In the genomic region with DNA sequence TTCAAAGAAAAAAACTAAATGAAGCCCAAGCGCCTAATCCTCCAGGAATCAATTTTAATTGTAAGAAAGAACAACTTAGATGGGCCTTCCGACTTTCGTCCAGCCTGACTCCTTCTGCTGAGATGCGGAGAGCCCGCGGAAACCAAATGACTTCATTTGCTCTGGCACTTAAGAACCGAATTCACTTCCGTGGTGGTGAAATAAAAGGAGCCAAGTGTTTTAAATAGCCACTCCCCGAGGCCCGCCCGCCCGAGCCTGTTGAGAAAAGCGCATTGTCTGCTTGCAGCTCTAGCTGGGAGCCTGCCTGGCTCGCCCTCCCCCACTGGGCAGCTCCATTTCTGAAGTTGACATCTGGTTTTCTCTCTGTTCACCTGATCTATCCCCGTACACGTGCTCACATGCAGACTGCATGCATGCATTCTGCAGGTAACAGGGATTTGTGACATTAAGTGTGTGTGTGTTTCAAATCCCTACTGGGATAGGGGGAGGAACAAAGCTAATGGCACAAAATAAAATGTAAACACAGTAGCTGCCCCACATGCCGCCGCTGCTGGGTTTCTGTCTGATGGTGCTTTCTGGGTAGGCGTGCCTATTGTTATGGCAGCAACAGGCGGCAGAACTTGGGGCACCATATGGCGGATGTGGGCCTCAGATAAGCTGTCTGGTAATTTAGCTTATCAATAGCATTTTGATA, we compare ENCODE assay signal across 8 cellular contexts. TPM values are rescaled to one million over a fixed set of nuclear protein-coding genes. Genes with fewer than 3 reads are reported as not detected.
DNase-seq lines count a peak whose midpoint lies in the region; ATAC-seq and FAIRE-seq lines count a peak whose summit lies in the region.

No MANE protein-coding gene starts in this region.

- peak overlapping the region; percentile 8 for H4K91ac ChIP-seq in mesenchymal stem cell (ENCODE audit: low read length)

- no peaks in the 10 kb centered on the region for H3K27me3 ChIP-seq in SJCRH30
- no peaks in the 10 kb centered on the region for H3K27me3 ChIP-seq in mesenchymal stem cell (ENCODE audit: control insufficient read depth in 1 of 2, insufficient read depth in 1 of 2, low read length in 2 of 2)

- no peak overlapping the region for H2AFZ ChIP-seq in mesenchymal stem cell (ENCODE audit: low read depth, low read length)

- 2% methylated on average over 18 of the region's 21 CpGs for WGBS in mesenchymal stem cell

- no peak overlapping the region for H2BK15ac ChIP-seq in mesenchymal stem cell (ENCODE audit: low read depth, poor library complexity, severe bottlenecking)

- peak in 12 of 14 donors; percentile 29 to 87 (median 76) for DNase-seq in C1 segment of cervical spinal cord (lab: John Stamatoyannopoulos, UW)
- peak; percentile 80 for DNase-seq in LoVo (ENCODE audit: low spot score)
- peak; percentile 57 to 59 for DNase-seq in SJCRH30
- DNase-seq in epidermal melanocyte (ENCODE audit: insufficient read length, low spot score) = peak; percentile 71
- DNase-seq in mesenchymal stem cell = peak; percentile 96
- DNase-seq in urothelium cell line (ENCODE audit: low spot score) = peak; percentile 60

- H3K14ac ChIP-seq in mesenchymal stem cell (ENCODE audit: low read length in 2 of 2) = no peak overlapping the region

- H3K4me1 ChIP-seq in SJCRH30 (peaks cover 15% of the 10 kb centered on the region), mesenchymal stem cell (ENCODE audit: control insufficient read depth, insufficient read depth, low read depth, low read length) (peaks cover 16% of the 10 kb centered on the region)

- H3K9ac ChIP-seq in mesenchymal stem cell (ENCODE audit: low read length) = peak overlapping the region; percentile 98

- H2BK12ac ChIP-seq in mesenchymal stem cell (ENCODE audit: low read length in 2 of 2) = peak overlapping the region in 1 of 2 experiments; percentile 84

- H3K36me3 ChIP-seq in SJCRH30 (peaks cover 9% of the 10 kb centered on the region; the same call in 1 of the 2 replicates), mesenchymal stem cell (ENCODE audit: control insufficient read depth in 1 of 2, insufficient read depth in 2 of 2, low read depth in 1 of 2, low read length in 2 of 2) (peaks cover 4 to 9% of the 10 kb centered on the region in 2 experiments)

- H2BK120ac ChIP-seq in mesenchymal stem cell (ENCODE audit: low read depth, low read length) = no peak overlapping the region

- H2BK5ac ChIP-seq in mesenchymal stem cell (ENCODE audit: low read depth, low read length, poor library complexity, severe bottlenecking) = no peak overlapping the region

- H3K9me3 ChIP-seq in SJCRH30 (replicated peaks) (no peaks in the 10 kb centered on the region), mesenchymal stem cell (ENCODE audit: control insufficient read depth, low read length) (no peaks in the 10 kb centered on the region)

- peak overlapping the region; percentile 10 to 40 for H3K18ac ChIP-seq in mesenchymal stem cell (ENCODE audit: low read depth in 1 of 2, low read length in 2 of 2)

- peak overlapping the region; percentile 4 for H2AK5ac ChIP-seq in mesenchymal stem cell (ENCODE audit: low read length, severe bottlenecking)

- no peak for FAIRE-seq in urothelium cell line (lab: Jason Lieb, UNC)

- H3K79me1 ChIP-seq in mesenchymal stem cell (replicated peaks; ENCODE audit: low read length, poor library complexity, severe bottlenecking) = no peaks in the 10 kb centered on the region

- H3K4me2 ChIP-seq in mesenchymal stem cell (ENCODE audit: low read length, poor library complexity, severe bottlenecking) = peak overlapping the region; percentile 24

- no peak overlapping the region for H3K23ac ChIP-seq in mesenchymal stem cell (ENCODE audit: low read length in 2 of 2)

- peak overlapping the region in 1 of 2 experiments; percentile 81 for H3K4ac ChIP-seq in mesenchymal stem cell (ENCODE audit: low read depth in 1 of 2, low read length in 2 of 2)

- no peak overlapping the region for H3K4me3 ChIP-seq in SJCRH30
- peak overlapping the region in 1 of 2 experiments; percentile 52 for H3K4me3 ChIP-seq in mesenchymal stem cell (ENCODE audit: insufficient read depth in 1 of 2, low read depth in 1 of 2, low read length in 2 of 2)

- H4K8ac ChIP-seq in mesenchymal stem cell (ENCODE audit: low read length) = no peak overlapping the region

- no peak for ATAC-seq in HG03280 (IDR thresholded peaks at IDR 0.05; ENCODE audit: unreplicated experiment)
- ATAC-seq in HG02885 (IDR thresholded peaks at IDR 0.05; ENCODE audit: poor library complexity, unreplicated experiment) = no peak

- no peak overlapping the region for H3K27ac ChIP-seq in SJCRH30
- H3K27ac ChIP-seq in mesenchymal stem cell (ENCODE audit: low read length, poor library complexity, severe bottlenecking) = peak overlapping the region; percentile 48

RNA-seq across cellular contexts. Expression of a gene that starts 6.2 kb away (rescaled TPM):
- 80.2 and 84.4 TPM in 2 replicates for total RNA-seq in SJCRH30 (2014; rRNA removed; shearing (Covaris generic))
- 60.7 TPM for polyA plus RNA-seq in mesenchymal stem cell (2013, experiment 1 of 2)
- polyA plus RNA-seq in mesenchymal stem cell (2013, experiment 2 of 2) = 58.9 TPM
